Comparison of ENCODE assay signal across 17 cellular contexts in genomic region chr6:37131960-37132253, GRCh38. TPM values are rescaled to one million over a fixed set of nuclear protein-coding genes. Genes with fewer than 3 reads are reported as not detected.
DNase-seq lines count a peak whose midpoint lies in the region; ATAC-seq, FAIRE-seq and TF ChIP-seq lines count a peak whose summit lies in the region.
"Had no signal": no experiment of that assay in that cellular context is flagged by ENCODE, and none has a peak within 500 bp of the region (broad histone marks: within the 10 kb centered on the region; RNA-seq: fewer than 3 reads in every experiment).

No MANE protein-coding gene starts in this region.

- no peaks in the 10 kb centered on the region for H3K36me3 Mint-ChIP-seq in neural crest cell (ENCODE audit: low read depth)
- H3K36me3 Mint-ChIP-seq: activated CD8-positive, alpha-beta memory T cell treated with anti-CD3 and anti-CD28 coated beads, Interleukin-2, amount 10 ng/mL, durations not matched to agents 7 days and 5 days; activated naive CD8-positive, alpha-beta T cell treated with anti-CD3 and anti-CD28 coated beads for 36 hours had no signal

- no peaks in the 10 kb centered on the region for H3K9me3 Mint-ChIP-seq in neural crest cell
- H3K9me3 Mint-ChIP-seq: activated naive CD8-positive, alpha-beta T cell treated with anti-CD3 and anti-CD28 coated beads for 36 hours had no signal

- no peak for DNase-seq in right atrium auricular region (ENCODE audit: low spot score)
- DNase-seq in cardiac septum (ENCODE audit: low spot score) = no peak
- no peak for DNase-seq in endothelial cell of umbilical vein (ENCODE audit: low read depth, low spot score)
- DNase-seq in neural crest cell (ENCODE audit: low read depth, low spot score) = no peak
- DNase-seq in GDM1 (lab: John Stamatoyannopoulos, UW) = no peak
- no peak for DNase-seq in NCI-H146 treated with DMSO at 0.1 percent for 48 hours (lab: John Stamatoyannopoulos, UW; ENCODE audit: unreplicated experiment)
- DNase-seq: activated CD8-positive, alpha-beta memory T cell treated with anti-CD3 and anti-CD28 coated beads, Interleukin-2, amount 10 ng/mL, durations not matched to agents 7 days and 5 days; activated naive CD8-positive, alpha-beta T cell treated with anti-CD3 and anti-CD28 coated beads for 36 hours; cortex of kidney; NCI-H1105; NCI-H524 treated with DMSO at 0.1 percent for 48 hours; SHP77 treated with DMSO at 0.1 percent for 48 hours had no signal

- H3K27ac ChIP-seq in right atrium auricular region (peak overlapping the region; percentile 82 to 93), endothelial cell of umbilical vein (ENCODE audit: insufficient read depth, low read depth, low read length) (peak overlapping the region; percentile 14)

- H4K20me1 ChIP-seq in endothelial cell of umbilical vein (replicated peaks; ENCODE audit: control insufficient read depth, extremely low read depth, insufficient read depth, low read length) = no peaks in the 10 kb centered on the region

- H3K79me2 ChIP-seq in endothelial cell of umbilical vein (ENCODE audit: control insufficient read depth, insufficient read depth, low read length) = no peaks in the 10 kb centered on the region

- TF ChIP-seq CTCF in right atrium auricular region (IDR thresholded peaks at IDR 0.05) (no peak), endothelial cell of umbilical vein (IDR thresholded peaks at IDR 0.05; ENCODE audit: extremely low read depth in 1 of 2, insufficient read depth in 1 of 2, low read depth in 1 of 2, low read length in 2 of 2) (no peak), neural crest cell (conservative IDR thresholded peaks at IDR 0.05) (no peak)

- dilution Hi-C loops in endothelial cell of umbilical vein (cut with MboI; ENCODE audit: extremely low pct_ligation_motif_present, low sequenced_read_pairs) = no loop called here

- peak overlapping the region in 1 of 2 donors; percentile 5 for H3K4me3 ChIP-seq in right atrium auricular region
- H3K4me3 ChIP-seq in endothelial cell of umbilical vein (replicated peaks in 1 of 3; ENCODE audit: insufficient read depth in 1 of 3, low read depth in 1 of 3, low read length in 3 of 3) = no peak overlapping the region
- H3K4me3 ChIP-seq: HAP-1 had no signal

- H3K9me3 ChIP-seq in right atrium auricular region = no peaks in the 10 kb centered on the region
- H3K9me3 ChIP-seq in endothelial cell of umbilical vein (replicated peaks; ENCODE audit: control insufficient read depth, insufficient read depth, low read length) = no peaks in the 10 kb centered on the region
- H3K9me3 ChIP-seq: HAP-1, neutrophil had no signal

- peak overlapping the region; percentile 52 for H2AFZ ChIP-seq in endothelial cell of umbilical vein (ENCODE audit: low read depth, low read length)

- no peak overlapping the region for H3K9ac ChIP-seq in endothelial cell of umbilical vein (replicated peaks; ENCODE audit: extremely low read depth, insufficient read depth, low read length)

- no peaks in the 10 kb centered on the region for H3K27me3 ChIP-seq in right atrium auricular region
- H3K27me3 ChIP-seq in endothelial cell of umbilical vein (ENCODE audit: control insufficient read depth in 2 of 2, insufficient read depth in 2 of 2, low read length in 2 of 2) = no peaks in the 10 kb centered on the region
- H3K27me3 ChIP-seq: neutrophil had no signal

- no peak overlapping the region for H3K4me2 ChIP-seq in endothelial cell of umbilical vein (ENCODE audit: insufficient read depth, low read length)

- H3K27me3 Mint-ChIP-seq in neural crest cell (ENCODE audit: low read depth) = no peaks in the 10 kb centered on the region
- H3K27me3 Mint-ChIP-seq: activated CD8-positive, alpha-beta memory T cell treated with anti-CD3 and anti-CD28 coated beads, Interleukin-2, amount 10 ng/mL, durations not matched to agents 7 days and 5 days; activated naive CD8-positive, alpha-beta T cell treated with anti-CD3 and anti-CD28 coated beads for 36 hours had no signal

- H3K9me1 ChIP-seq in endothelial cell of umbilical vein (replicated peaks; ENCODE audit: control insufficient read depth, extremely low read depth, insufficient read depth, low read length) = no peaks in the 10 kb centered on the region

- peaks cover 60% of the 10 kb centered on the region for H3K4me1 Mint-ChIP-seq in neural crest cell

- no peak for TF ChIP-seq POLR2A in endothelial cell of umbilical vein (IDR thresholded peaks at IDR 0.05; ENCODE audit: low read depth, low read length)

- intact Hi-C loops in cardiac septum (cut with DNase I) = no loop called here
- intact Hi-C loops in endothelial cell of umbilical vein (cut with micrococcal nuclease) = no loop called here

- H3K4me3 Mint-ChIP-seq in neural crest cell = no peak overlapping the region
- H3K4me3 Mint-ChIP-seq: activated CD8-positive, alpha-beta memory T cell treated with anti-CD3 and anti-CD28 coated beads, Interleukin-2, amount 10 ng/mL, durations not matched to agents 7 days and 5 days; activated naive CD8-positive, alpha-beta T cell treated with anti-CD3 and anti-CD28 coated beads for 36 hours had no signal

- BruUV-seq in endothelial cell of umbilical vein (replicated peaks; lab: Mats Ljungman, UMichigan) = no TSS peak

- H3K36me3 ChIP-seq in right atrium auricular region = no peaks in the 10 kb centered on the region
- no peaks in the 10 kb centered on the region for H3K36me3 ChIP-seq in endothelial cell of umbilical vein (ENCODE audit: control insufficient read depth in 2 of 2, extremely low read depth in 1 of 2, insufficient read depth in 2 of 2, low read length in 2 of 2)
- H3K36me3 ChIP-seq: HAP-1, neutrophil had no signal

- CTCF ChIA-PET in endothelial cell of umbilical vein (lab: Charles Lee) = interaction anchor here (0.9 to 2.4 kb wide), 5 partner anchors 39 to 114 kb away, joined by 3 to 15 read pairs (median 5); no protein-coding TSS in a partner anchor

- POLR2A ChIA-PET in endothelial cell of umbilical vein (lab: Charles Lee) = no interaction called here

- ATAC-seq in HG03097 (IDR thresholded peaks at IDR 0.05; ENCODE audit: low FRiP score, unreplicated experiment) = no peak
- no peak for ATAC-seq in HG03521 (IDR thresholded peaks at IDR 0.05; ENCODE audit: unreplicated experiment)
- ATAC-seq: activated CD8-positive, alpha-beta memory T cell treated with anti-CD3 and anti-CD28 coated beads, Interleukin-2, amount 10 ng/mL, durations not matched to agents 7 days and 5 days had no signal

- peaks cover 0 to 44% of the 10 kb centered on the region in 2 donors for H3K4me1 ChIP-seq in right atrium auricular region
- H3K4me1 ChIP-seq in endothelial cell of umbilical vein (ENCODE audit: control insufficient read depth, extremely low read depth, insufficient read depth, low read length) = peaks cover 47% of the 10 kb centered on the region

- H3K27ac Mint-ChIP-seq in neural crest cell (ENCODE audit: unreplicated experiment) = peak overlapping the region; percentile 92
- H3K27ac Mint-ChIP-seq: activated CD8-positive, alpha-beta memory T cell treated with anti-CD3 and anti-CD28 coated beads, Interleukin-2, amount 10 ng/mL, durations not matched to agents 7 days and 5 days; activated naive CD8-positive, alpha-beta T cell treated with anti-CD3 and anti-CD28 coated beads for 36 hours had no signal

- FAIRE-seq in endothelial cell of umbilical vein (lab: Jason Lieb, UNC) = no peak
- FAIRE-seq: islet of Langerhans had no signal

TF ChIP-seq in endothelial cell of umbilical vein, 7 proteins besides CTCF, POLR2A, EP300 and RAD21:
- no peak for TF ChIP-seq MAX (IDR thresholded peaks at IDR 0.05; ENCODE audit: insufficient read depth, insufficient read length)
- TF ChIP-seq JUN (IDR thresholded peaks at IDR 0.05; ENCODE audit: borderline replicate concordance, insufficient read depth, insufficient read length, low read depth) = no peak
- no peak for TF ChIP-seq MYC (IDR thresholded peaks at IDR 0.05; ENCODE audit: low read depth, low read length)
- no peak for TF ChIP-seq EZH2 (IDR thresholded peaks at IDR 0.05; ENCODE audit: borderline replicate concordance, low read depth, low read length, severe bottlenecking)
- no peak for TF ChIP-seq POLR2AphosphoS5 (IDR thresholded peaks at IDR 0.05; ENCODE audit: insufficient read depth, low read depth, low read length)
- no peak for TF ChIP-seq FOS (IDR thresholded peaks at IDR 0.05; ENCODE audit: borderline replicate concordance, insufficient read depth, low read length)
- no peak for TF ChIP-seq GATA2 (IDR thresholded peaks at IDR 0.05; ENCODE audit: insufficient read depth, insufficient read length, low read depth, low read length)

RNA-seq across cellular contexts. Expression of gene PIM1, which starts 38.0 kb away (rescaled TPM):
- total RNA-seq in right atrium auricular region (10 to 100 TPM; 28.0 to 46.2 TPM), cardiac septum (16.6 TPM), endothelial cell of umbilical vein (10.5 and 11.3 TPM in 2 replicates), neural crest cell (8.6 and 9.1 TPM in 2 replicates)
- polyA plus RNA-seq in endothelial cell of umbilical vein = 6.8 and 9.2 TPM in 2 replicates
- polyA plus RNA-seq in endothelial cell of umbilical vein (2011; cell fraction: cytosol; rRNA removed) = 11.7 and 12.2 TPM in 2 replicates
- 36.2 and 36.8 TPM in 2 replicates for polyA plus RNA-seq in endothelial cell of umbilical vein (2011; cell fraction: nucleus; rRNA removed)
- 6.0 and 8.1 TPM in 2 replicates for polyA plus RNA-seq in endothelial cell of umbilical vein (2012)
- polyA minus RNA-seq in endothelial cell of umbilical vein = 11.5 and 17.4 TPM in 2 replicates
- 16.5 TPM for polyA minus RNA-seq in endothelial cell of umbilical vein (2011; cell fraction: cytosol; rRNA and poly(A)+ RNA removed)
- 11.0 and 12.8 TPM in 2 replicates for polyA minus RNA-seq in endothelial cell of umbilical vein (2011; cell fraction: nucleus; rRNA and poly(A)+ RNA removed)
